In genomic region chr21:37821791-37822450, GRCh38 we compare ENCODE assay signal across 1 cellular context.
TF ChIP-seq lines count a peak whose summit lies in the region.

No MANE protein-coding gene starts in this region.

TF ChIP-seq in GM23338, 12 proteins besides CTCF, POLR2A, EP300 and RAD21 (continued from another document):
- no peak for TF ChIP-seq ZNF462 (CRISPR knock-in tag; IDR thresholded peaks at IDR 0.05)
